1 cellular context compared by ENCODE assay signal in genomic region chrX:13189380-13189779, GRCh38.
TF ChIP-seq lines count a peak whose summit lies in the region.

No MANE protein-coding gene starts in this region.

TF ChIP-seq in K562, 482 proteins besides CTCF, POLR2A, EP300 and RAD21 (continued from another document):
- TF ChIP-seq ZBTB40 (IDR thresholded peaks at IDR 0.05) (peak; percentile 95), ZBTB40 (CRISPR knock-in tag; IDR thresholded peaks at IDR 0.05) (peak; percentile 80)
